In the genomic region with DNA sequence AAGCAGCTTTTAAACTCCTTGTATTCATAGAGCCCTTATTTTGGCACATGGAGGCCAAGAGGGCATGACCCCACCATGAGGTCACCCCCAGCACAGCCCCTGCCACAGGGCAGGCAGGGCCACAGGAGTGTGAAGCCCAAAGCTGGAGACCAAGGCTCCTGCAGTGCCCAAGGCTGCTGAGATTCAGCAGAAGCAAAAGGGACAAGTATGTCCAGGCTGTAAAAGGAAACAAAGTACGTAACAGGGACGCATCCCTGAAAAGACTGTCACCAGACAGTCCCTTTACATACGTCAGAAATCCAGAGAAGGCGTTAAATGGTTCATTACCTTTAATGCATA, we compare ENCODE assay signal across 22 cellular contexts. TPM values are rescaled to one million over a fixed set of nuclear protein-coding genes. Genes with fewer than 3 reads are reported as not detected.
DNase-seq lines count a peak whose midpoint lies in the region; ATAC-seq and TF ChIP-seq lines count a peak whose summit lies in the region.
"Had no signal": no experiment of that assay in that cellular context is flagged by ENCODE, and none has a peak within 500 bp of the region (broad histone marks: within the 10 kb centered on the region; RNA-seq: fewer than 3 reads in every experiment).

No MANE protein-coding gene starts in this region.

- intact Hi-C loops in left lung (cut with DNase I): no loop called here
- intact Hi-C loops in sigmoid colon (cut with DNase I): no loop called here

- H3K4me1 ChIP-seq in left lung (peaks cover 4 to 26% of the 10 kb centered on the region in 2 donors), sigmoid colon (peaks cover 0 to 7% (median 2%) of the 10 kb centered on the region in 4 donors)

- peaks cover 36% of the 10 kb centered on the region for H3K4me1 Mint-ChIP-seq in T-helper 17 cell

- H3K36me3 ChIP-seq in left lung: peaks cover 0 to 48% of the 10 kb centered on the region in 2 donors
- peaks cover 9 to 37% (median 14%) of the 10 kb centered on the region in 4 donors for H3K36me3 ChIP-seq in sigmoid colon
- no peaks in the 10 kb centered on the region; the same call in 1 of the 2 replicates for H3K36me3 ChIP-seq in H7 (replicated peaks; ENCODE audit: control insufficient read depth, insufficient read depth, low read length)

- H3K27me3 ChIP-seq in left lung: no peaks in the 10 kb centered on the region
- no peaks in the 10 kb centered on the region for H3K27me3 ChIP-seq in sigmoid colon
- H3K27me3 ChIP-seq in H7 (ENCODE audit: control insufficient read depth, insufficient read depth, low read length): no peaks in the 10 kb centered on the region

- H3K27ac ChIP-seq in caudate nucleus (ENCODE audit: low read depth, low read length): peak overlapping the region; percentile 44
- H3K27ac ChIP-seq in left lung: peak overlapping the region in 1 of 2 donors; percentile 61
- no peak overlapping the region for H3K27ac ChIP-seq in sigmoid colon
- H3K27ac ChIP-seq: KMS-11 had no signal

- no peaks in the 10 kb centered on the region for H3K27me3 Mint-ChIP-seq in T-helper 17 cell
- H3K27me3 Mint-ChIP-seq: B cell; CD4-positive, CD25-positive, alpha-beta regulatory T cell had no signal

- no peak for TF ChIP-seq EP300 in sigmoid colon (IDR thresholded peaks at IDR 0.05)

- no peak overlapping the region for H3K4me3 Mint-ChIP-seq in T-helper 17 cell
- H3K4me3 Mint-ChIP-seq: B cell; CD4-positive, CD25-positive, alpha-beta regulatory T cell had no signal

- H3K9me3 ChIP-seq in left lung (no peaks in the 10 kb centered on the region), sigmoid colon (no peaks in the 10 kb centered on the region), T-helper 17 cell (ENCODE audit: control insufficient read depth, low read length, poor library complexity, severe bottlenecking) (no peaks in the 10 kb centered on the region)

- H3K4me3 ChIP-seq in left lung: no peak overlapping the region
- no peak overlapping the region for H3K4me3 ChIP-seq in sigmoid colon
- no peak overlapping the region for H3K4me3 ChIP-seq in H7 (ENCODE audit: insufficient read depth, low read depth, low read length)

- WGBS in sigmoid colon, 2 donors: 90 to 96% methylated on average over 4 of the region's 4 CpGs

- TF ChIP-seq POLR2A in sigmoid colon (IDR thresholded peaks at IDR 0.05): no peak

- no peak overlapping the region for H3K27ac Mint-ChIP-seq in T-helper 17 cell
- H3K27ac Mint-ChIP-seq: B cell; CD4-positive, CD25-positive, alpha-beta regulatory T cell had no signal

- no peak for TF ChIP-seq CTCF in left lung (IDR thresholded peaks at IDR 0.05)
- no peak for TF ChIP-seq CTCF in sigmoid colon (IDR thresholded peaks at IDR 0.05)

- H3K36me3 Mint-ChIP-seq in T-helper 17 cell (ENCODE audit: low read depth): peaks cover 2% of the 10 kb centered on the region

- ATAC-seq in left lung (no peak), left lobe of liver (no peak), T-helper 17 cell (no peak)

- DNase-seq in activated effector memory CD4-positive, alpha-beta T cell treated with anti-CD3 and anti-CD28 coated beads, Interleukin-2, amount 50 U/mL, for 16 hours: peak; percentile 50
- DNase-seq in activated effector memory CD4-positive, alpha-beta T cell treated with Interleukin-2 at 50 U/mL for 16 hours: no peak
- DNase-seq in caudate nucleus (lab: John Stamatoyannopoulos, UW) (no peak), left lung (peak; percentile 11 to 25), sigmoid colon (peak; percentile 25), left lobe of liver (ENCODE audit: low spot score) (no peak), T-helper 17 cell (no peak), H7 (no peak)
- DNase-seq: 8988T; CD4-positive, CD25-positive, alpha-beta regulatory T cell; COR-L47; DMS 273 treated with DMSO at 0.1 percent for 48 hours; GDM1; NCI-H1417; NCI-H187; NCI-H2107; NCI-H2227 treated with DMSO at 0.1 percent for 48 hours; NCI-H510A treated with DMSO at 0.1 percent for 48 hours; NCI-H774; SHP77 had no signal

RNA-seq across cellular contexts. Expression of a gene that starts 18.9 kb away (rescaled TPM):
- total RNA-seq in left lung (100 to 1,000 TPM; 109 to 121 TPM), sigmoid colon (100 to 1,000 TPM in 1 of 4 donors, 10 to 100 TPM in 3; 40.8 to 494 (median 60.4) TPM), left lobe of liver (72.1 TPM), T-helper 17 cell (100 to 1,000 TPM; 192 to 215 TPM)
- 100 to 1,000 TPM; 124 to 276 (median 150) TPM for polyA plus RNA-seq in sigmoid colon
- 77.4 and 85.1 TPM in 2 replicates for total RNA-seq in H7 (2014; rRNA removed; shearing (Covaris generic))

RNA-seq across cellular contexts. Expression of a gene that starts 19.0 kb away (rescaled TPM):
- total RNA-seq in left lung: 10 to 100 TPM; 29.9 to 31.5 TPM
- total RNA-seq in sigmoid colon: 10 to 100 TPM; 19.3 to 42.6 (median 32.6) TPM
- polyA plus RNA-seq in sigmoid colon: 10 to 100 TPM in 2 of 3 donors, 1 to 10 TPM in 1; 4.6 to 34.5 (median 12.6) TPM
- 39.2 TPM for total RNA-seq in left lobe of liver
- 10 to 100 TPM; 36.9 to 43.6 TPM for total RNA-seq in T-helper 17 cell
- total RNA-seq in H7 (2014; rRNA removed; shearing (Covaris generic)): 6.5 and 8.4 TPM in 2 replicates

Comparison
In these comparisons a context has a peak if more than half of its experiments do, and no peak if none do; other contexts are left out.
1. DNase-seq: peak in activated effector memory CD4-positive, alpha-beta T cell treated with anti-CD3 and anti-CD28 coated beads, Interleukin-2, amount 50 U/mL, for 16 hours (single experiment), left lung (2 of 2) and sigmoid colon (single experiment); none in activated effector memory CD4-positive, alpha-beta T cell treated with Interleukin-2 at 50 U/mL for 16 hours (single experiment), caudate nucleus (0 of 61), left lobe of liver (single experiment), T-helper 17 cell (0 of 3) and H7 (single experiment).